Comparison of ENCODE assay signal across 13 cellular contexts in genomic region chr7:39272111-39272510, GRCh38.
DNase-seq lines count a peak whose midpoint lies in the region; ATAC-seq, FAIRE-seq and TF ChIP-seq lines count a peak whose summit lies in the region.
"Had no signal": no experiment of that assay in that cellular context is flagged by ENCODE, and none has a peak within 500 bp of the region (broad histone marks: within the 10 kb centered on the region; RNA-seq: fewer than 3 reads in every experiment).

No MANE protein-coding gene starts in this region.

- peaks cover 4% of the 10 kb centered on the region for H3K4me1 ChIP-seq in HEK293 (ENCODE audit: control insufficient read depth, insufficient read depth, low read length)
- H3K4me1 ChIP-seq: BE2C had no signal

- POLR2A ChIA-PET in HEK293 (lab: Yijun Ruan, JAX), result no interaction called here

- CTCF ChIA-PET in HEK293 (lab: Yijun Ruan, JAX), result interaction anchor here (1.0 to 1.7 kb wide), 2 partner anchors 14 to 90 kb away, joined by 3 to 4 read pairs; no protein-coding TSS in a partner anchor

- DNase-seq in NCI-H82 (lab: John Stamatoyannopoulos, UW), result peak; percentile 80
- DNase-seq in myocyte (ENCODE audit: low read depth), result peak; percentile 2
- no peak for DNase-seq in GM12892 (ENCODE audit: insufficient read length)
- DNase-seq in stimulated activated CD4-positive, alpha-beta T cell treated with anti-CD3 and anti-CD28 coated beads, Interleukin-2, amount 100 ng/mL, for 24 hours, result no peak
- DNase-seq: CD4-positive, CD25-positive, alpha-beta regulatory T cell; CD8-positive, alpha-beta memory T cell; GF-D8; H9 had no signal

- no peak for TF ChIP-seq POLR2A in GM12892 (IDR thresholded peaks at IDR 0.05; ENCODE audit: low read depth, low read length)

- H3K9me3 ChIP-seq in HEK293 (ENCODE audit: control insufficient read depth, insufficient read depth, low read depth, low read length), result no peaks in the 10 kb centered on the region
- H3K9me3 ChIP-seq: BE2C had no signal

- H3K27ac ChIP-seq in HEK293 (ENCODE audit: extremely low read depth, low read depth, low read length), result no peak overlapping the region

- TF ChIP-seq CTCF in HEK293 (tag by site-specific recombination; IDR thresholded peaks at IDR 0.05), result no peak

- H3K4me3 ChIP-seq in HEK293 (ENCODE audit: low read depth, low read length), result no peak overlapping the region

- no peak for ATAC-seq in HG03025 (IDR thresholded peaks at IDR 0.05; ENCODE audit: low FRiP score, unreplicated experiment)

- no peaks in the 10 kb centered on the region for H3K36me3 ChIP-seq in HEK293 (ENCODE audit: control insufficient read depth in 2 of 2, insufficient read depth in 1 of 2, low read length in 2 of 2)
- H3K36me3 ChIP-seq: BE2C had no signal

- FAIRE-seq in GM12892 (lab: Jason Lieb, UNC), result no peak
- FAIRE-seq: A204.1, H1 had no signal

TF ChIP-seq in HEK293, 187 proteins besides CTCF, POLR2A, EP300 and RAD21:
- TF ChIP-seq KLF16 (tag by site-specific recombination; IDR thresholded peaks at IDR 0.05) (no peak), ZNF664 (tag by site-specific recombination; IDR thresholded peaks at IDR 0.05) (peak; percentile 72)
TF ChIP-seq in HEK293: peak in this region for 1.

Comparison
In these comparisons a context has a peak if more than half of its experiments do, and no peak if none do; other contexts are left out.
1. DNase-seq: peak in NCI-H82 (single experiment) and myocyte (single experiment); none in GM12892 (single experiment) and stimulated activated CD4-positive, alpha-beta T cell treated with anti-CD3 and anti-CD28 coated beads, Interleukin-2, amount 100 ng/mL, for 24 hours (0 of 2).